11 cellular contexts compared by ENCODE assay signal in genomic region chr7:2281556-2281955, GRCh38. TPM values are rescaled to one million over a fixed set of nuclear protein-coding genes. Genes with fewer than 3 reads are reported as not detected.
DNase-seq lines count a peak whose midpoint lies in the region; ATAC-seq and TF ChIP-seq lines count a peak whose summit lies in the region.
"Had no signal": no experiment of that assay in that cellular context is flagged by ENCODE, and none has a peak within 500 bp of the region (broad histone marks: within the 10 kb centered on the region; RNA-seq: fewer than 3 reads in every experiment).

No MANE protein-coding gene starts in this region.

- no peak overlapping the region for H3K4me3 Mint-ChIP-seq in stimulated activated memory B cell treated with anti-CD40 and anti-IgM and Interleukin-4, amounts not matched to agents 10 μg/mL and 1 μg/mL and 100 μg/mL, for 72 hours
- H3K4me3 Mint-ChIP-seq in effector memory CD8-positive, alpha-beta T cell, result no peak overlapping the region
- H3K4me3 Mint-ChIP-seq: T-helper 1 cell treated with Interleukin-12 subunit alpha and Interleukin-12 subunit beta and Interleukin-4 antibody, amounts not matched to agents 30 μg/mL and 1 μg/mL, for 36 hours had no signal

- TF ChIP-seq CTCF in coronary artery (IDR thresholded peaks at IDR 0.05) (no peak), left lung (IDR thresholded peaks at IDR 0.05) (no peak)

- H3K36me3 ChIP-seq in H7 (replicated peaks; ENCODE audit: control insufficient read depth, insufficient read depth, low read length) (no peaks in the 10 kb centered on the region; the same call in 1 of the 2 replicates), left lung (peaks cover 0 to 6% of the 10 kb centered on the region in 2 donors)

- H3K4me3 ChIP-seq in H7 (ENCODE audit: insufficient read depth, low read depth, low read length) (no peak overlapping the region), coronary artery (peak overlapping the region; percentile 42), left lung (no peak overlapping the region)

- intact Hi-C loops in left lung (cut with DNase I), result no loop called here

- H3K27ac ChIP-seq in coronary artery (no peak overlapping the region), left lung (peak overlapping the region in 1 of 2 donors; percentile 40)
- H3K27ac ChIP-seq: HL-60 had no signal

- peaks cover 53% of the 10 kb centered on the region for H3K36me3 Mint-ChIP-seq in stimulated activated memory B cell treated with anti-CD40 and anti-IgM and Interleukin-4, amounts not matched to agents 10 μg/mL and 1 μg/mL and 100 μg/mL, for 72 hours
- H3K36me3 Mint-ChIP-seq in effector memory CD8-positive, alpha-beta T cell (ENCODE audit: insufficient read depth), result peaks cover 6% of the 10 kb centered on the region

- peaks cover 0 to 8% of the 10 kb centered on the region in 2 donors for H3K4me1 ChIP-seq in left lung

- no peaks in the 10 kb centered on the region for H3K9me3 ChIP-seq in left lung

- peak; percentile 20 for DNase-seq in H7
- DNase-seq in coronary artery (ENCODE audit: low spot score), result no peak
- peak in 1 of 2 donors; percentile 43 for DNase-seq in left lung
- no peak for DNase-seq in effector memory CD8-positive, alpha-beta T cell
- no peak for DNase-seq in SHP77 treated with DMSO at 0.1 percent for 48 hours (lab: John Stamatoyannopoulos, UW)
- DNase-seq: NCI-H1092 treated with DMSO at 0.1 percent for 48 hours had no signal

- H3K27ac Mint-ChIP-seq in stimulated activated memory B cell treated with anti-CD40 and anti-IgM and Interleukin-4, amounts not matched to agents 10 μg/mL and 1 μg/mL and 100 μg/mL, for 72 hours, result peak overlapping the region; percentile 30
- no peak overlapping the region for H3K27ac Mint-ChIP-seq in effector memory CD8-positive, alpha-beta T cell
- H3K27ac Mint-ChIP-seq: T-helper 1 cell treated with Interleukin-12 subunit alpha and Interleukin-12 subunit beta and Interleukin-4 antibody, amounts not matched to agents 30 μg/mL and 1 μg/mL, for 36 hours had no signal

- H3K27me3 ChIP-seq in H7 (ENCODE audit: control insufficient read depth, insufficient read depth, low read length) (no peaks in the 10 kb centered on the region), left lung (no peaks in the 10 kb centered on the region)

- no peaks in the 10 kb centered on the region for H3K9me3 Mint-ChIP-seq in stimulated activated memory B cell treated with anti-CD40 and anti-IgM and Interleukin-4, amounts not matched to agents 10 μg/mL and 1 μg/mL and 100 μg/mL, for 72 hours
- no peaks in the 10 kb centered on the region for H3K9me3 Mint-ChIP-seq in effector memory CD8-positive, alpha-beta T cell
- H3K9me3 Mint-ChIP-seq: T-helper 1 cell treated with Interleukin-12 subunit alpha and Interleukin-12 subunit beta and Interleukin-4 antibody, amounts not matched to agents 30 μg/mL and 1 μg/mL, for 36 hours had no signal

- peaks cover 53% of the 10 kb centered on the region for H3K4me1 Mint-ChIP-seq in stimulated activated memory B cell treated with anti-CD40 and anti-IgM and Interleukin-4, amounts not matched to agents 10 μg/mL and 1 μg/mL and 100 μg/mL, for 72 hours
- peaks cover 0 to 1% of the 10 kb centered on the region in 2 donors for H3K4me1 Mint-ChIP-seq in effector memory CD8-positive, alpha-beta T cell (ENCODE audit: low read depth in 2 of 2)

- no peaks in the 10 kb centered on the region for H3K27me3 Mint-ChIP-seq in stimulated activated memory B cell treated with anti-CD40 and anti-IgM and Interleukin-4, amounts not matched to agents 10 μg/mL and 1 μg/mL and 100 μg/mL, for 72 hours
- no peaks in the 10 kb centered on the region for H3K27me3 Mint-ChIP-seq in effector memory CD8-positive, alpha-beta T cell

- peak; percentile 49 for ATAC-seq in left lung
- no peak for ATAC-seq in stimulated activated memory B cell treated with anti-CD40 and anti-IgM and Interleukin-4, amounts not matched to agents 10 μg/mL and 1 μg/mL and 100 μg/mL, for 72 hours
- no peak for ATAC-seq in HG03045 (IDR thresholded peaks at IDR 0.05; ENCODE audit: unreplicated experiment)
- no peak for ATAC-seq in effector memory CD8-positive, alpha-beta T cell (replicated peaks)
- ATAC-seq in GM19463 (IDR thresholded peaks at IDR 0.05; ENCODE audit: unreplicated experiment), result no peak

RNA-seq across cellular contexts. Expression of gene SNX8, which starts 32.7 kb away (rescaled TPM):
- 23.2 and 28.2 TPM in 2 replicates for total RNA-seq in H7 (2014; rRNA removed; shearing (Covaris generic))
- 10 to 100 TPM; 48.2 to 60.5 TPM for total RNA-seq in left lung

RNA-seq across cellular contexts. Expression of gene NUDT1, which starts 39.5 kb away (rescaled TPM):
- total RNA-seq in H7 (2014; rRNA removed; shearing (Covaris generic)), result 101 and 117 TPM in 2 replicates
- total RNA-seq in left lung, result 10 to 100 TPM; 13.1 to 15.1 TPM

RNA-seq across cellular contexts. Expression of gene MRM2, which starts 39.6 kb away (rescaled TPM):
- 25.8 and 32.6 TPM in 2 replicates for total RNA-seq in H7 (2014; rRNA removed; shearing (Covaris generic))
- total RNA-seq in left lung, result 10 to 100 TPM; 23.0 to 25.7 TPM

RNA-seq across cellular contexts. Expression of gene MAD1L1, which starts 48.8 kb away (rescaled TPM):
- total RNA-seq in H7 (2014; rRNA removed; shearing (Covaris generic)), result 44.7 and 63.0 TPM in 2 replicates
- total RNA-seq in left lung, result 10 to 100 TPM; 50.9 to 58.8 TPM
